ENCODE assay signal across 1 cellular context in genomic region chr6:108518714-108519576, GRCh38.
A peak's percentile ranks its signal among the peaks of the same experiment; 100 is the strongest.
TF ChIP-seq lines count a peak whose summit lies in the region.

No MANE protein-coding gene starts in this region.

TF ChIP-seq in IMR-90, 13 proteins besides CTCF, POLR2A, EP300 and RAD21 (continued from another document):
- TF ChIP-seq ELK1 (IDR thresholded peaks at IDR 0.05; ENCODE audit: borderline replicate concordance, low read depth, low read length) (no peak), SMC3 (IDR thresholded peaks at IDR 0.05; ENCODE audit: low read depth, low read length) (peak; percentile 22; the same call in 1 of the 2 replicates)
TF ChIP-seq in IMR-90: peak in this region for 1.
